7 cellular contexts compared by ENCODE assay signal in the genomic region with DNA sequence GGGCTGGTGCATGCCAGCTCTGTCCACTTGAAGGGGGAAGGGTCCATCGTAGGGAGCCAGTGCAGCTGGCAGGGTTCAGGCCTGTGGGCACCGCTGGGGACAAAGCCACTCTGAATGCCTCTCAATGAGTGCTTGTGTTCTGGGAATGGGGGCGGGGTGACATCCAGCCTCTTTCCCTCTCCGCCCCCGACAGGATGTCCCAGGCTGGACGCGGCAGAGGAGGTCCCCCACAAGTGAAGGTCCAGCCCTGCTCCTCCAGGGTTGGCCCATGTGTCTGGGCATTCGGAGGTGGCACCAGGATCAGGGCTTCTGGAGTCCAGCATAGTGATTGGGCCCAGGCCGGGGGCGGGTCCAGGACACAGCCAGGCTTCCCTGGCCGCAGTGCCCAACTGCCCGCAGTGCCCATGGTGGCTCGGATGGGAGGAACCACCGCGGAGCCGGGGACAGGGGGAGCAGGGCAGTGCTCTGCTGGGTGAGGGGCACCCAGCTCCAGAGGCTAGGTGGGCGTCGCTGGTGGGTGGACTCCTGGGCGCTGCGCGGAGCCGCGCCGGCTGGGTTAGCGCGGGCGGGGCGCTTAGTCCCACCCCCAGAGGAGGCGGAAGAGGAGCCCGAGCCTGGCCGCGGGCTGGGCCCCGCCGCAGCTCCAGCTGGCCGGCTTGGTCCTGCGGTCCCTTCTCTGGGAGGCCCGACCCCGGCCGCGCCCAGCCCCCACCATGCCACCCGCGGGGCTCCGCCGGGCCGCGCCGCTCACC. TPM values are rescaled to one million over a fixed set of nuclear protein-coding genes. Genes with fewer than 3 reads are reported as not detected.
A peak's percentile ranks its signal among the peaks of the same experiment; 100 is the strongest.
DNase-seq lines count a peak whose midpoint lies in the region; ATAC-seq and TF ChIP-seq lines count a peak whose summit lies in the region.

A gene with protein sequence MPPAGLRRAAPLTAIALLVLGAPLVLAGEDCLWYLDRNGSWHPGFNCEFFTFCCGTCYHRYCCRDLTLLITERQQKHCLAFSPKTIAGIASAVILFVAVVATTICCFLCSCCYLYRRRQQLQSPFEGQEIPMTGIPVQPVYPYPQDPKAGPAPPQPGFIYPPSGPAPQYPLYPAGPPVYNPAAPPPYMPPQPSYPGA (plus strand): TSS at position 617 of the 752 bp plus-strand sequence. CDS start 97 bp downstream, at position 714.

- no peaks in the 10 kb centered on the region for H3K27me3 ChIP-seq in Karpas-422 (ENCODE audit: low read length)

- H3K36me3 ChIP-seq in Karpas-422 (ENCODE audit: insufficient read depth, low read length): no peaks in the 10 kb centered on the region

- DNase-seq in EH (ENCODE audit: low read depth): peak; percentile 91
- peak; percentile 13 for DNase-seq in NCI-H2029 treated with DMSO at 0.1 percent for 48 hours (lab: John Stamatoyannopoulos, UW)
- DNase-seq in anterior cingulate cortex (lab: John Stamatoyannopoulos, UW): peak; percentile 66 to 99 (median 93)
- DNase-seq in left cardiac atrium: peak; percentile 88
- DNase-seq in omental fat pad (ENCODE audit: low spot score): no peak
- no peak for DNase-seq in Karpas-422
- DNase-seq in NCI-H1436 treated with DMSO at 0.1 percent for 48 hours (lab: John Stamatoyannopoulos, UW): no peak

- no peaks in the 10 kb centered on the region for H3K79me2 ChIP-seq in Karpas-422 (ENCODE audit: low read length)

- H3K9me3 ChIP-seq in Karpas-422 (ENCODE audit: low read length): no peaks in the 10 kb centered on the region

- H3K4me2 ChIP-seq in Karpas-422 (ENCODE audit: low read depth, low read length, poor library complexity, severe bottlenecking): no peak within 1 kb of the TSS

- H4K20me1 ChIP-seq in Karpas-422 (ENCODE audit: insufficient read depth, low read depth, low read length): no peaks in the 10 kb centered on the region

- H3K9ac ChIP-seq in Karpas-422 (ENCODE audit: low read length): no peak within 1 kb of the TSS

- no peaks in the 10 kb centered on the region for H3K9me2 ChIP-seq in Karpas-422 (replicated peaks; ENCODE audit: insufficient read depth, low read length)

- intact Hi-C loops in left cardiac atrium (cut with DNase I): no loop called here

- H3K4me1 ChIP-seq in Karpas-422 (ENCODE audit: low read length): 0 out of 2 replicates have a peak, but pooled peaks cover 3% of the 10 kb centered on the region

- ATAC-seq in left cardiac atrium (peak; percentile 82 to 90), omental fat pad (ENCODE audit: low FRiP score) (peak; percentile 74)

- no peak for TF ChIP-seq CTCF in omental fat pad (IDR thresholded peaks at IDR 0.05)

- no peak within 1 kb of the TSS for H2AFZ ChIP-seq in Karpas-422 (ENCODE audit: low read length)

- H3K4me3 ChIP-seq in Karpas-422 (ENCODE audit: low read length): no peak within 1 kb of the TSS

- H3K27ac ChIP-seq in Karpas-422 (ENCODE audit: low read length): no peak within 1 kb of the TSS

RNA-seq across cellular contexts. Expression of the gene that starts here (rescaled TPM):
- 10 to 100 TPM; 47.5 to 49.0 TPM for total RNA-seq in left cardiac atrium
- 10 to 100 TPM; 11.0 to 23.3 (median 13.0) TPM for total RNA-seq in omental fat pad
- 0.51 TPM in 1 of 2 replicates, not detected in the other for total RNA-seq in Karpas-422 (2014; rRNA removed; shearing (Covaris generic); ENCODE audit: low replicate concordance)

Comparison
In these comparisons a context has a peak if more than half of its experiments do, and no peak if none do; other contexts are left out.
1. DNase-seq: peak in EH (single experiment), NCI-H2029 treated with DMSO at 0.1 percent for 48 hours (single experiment), anterior cingulate cortex (58 of 58) and left cardiac atrium (single experiment); none in omental fat pad (single experiment), Karpas-422 (single experiment) and NCI-H1436 treated with DMSO at 0.1 percent for 48 hours (single experiment).